8 cellular contexts compared by ENCODE assay signal in the genomic region with DNA sequence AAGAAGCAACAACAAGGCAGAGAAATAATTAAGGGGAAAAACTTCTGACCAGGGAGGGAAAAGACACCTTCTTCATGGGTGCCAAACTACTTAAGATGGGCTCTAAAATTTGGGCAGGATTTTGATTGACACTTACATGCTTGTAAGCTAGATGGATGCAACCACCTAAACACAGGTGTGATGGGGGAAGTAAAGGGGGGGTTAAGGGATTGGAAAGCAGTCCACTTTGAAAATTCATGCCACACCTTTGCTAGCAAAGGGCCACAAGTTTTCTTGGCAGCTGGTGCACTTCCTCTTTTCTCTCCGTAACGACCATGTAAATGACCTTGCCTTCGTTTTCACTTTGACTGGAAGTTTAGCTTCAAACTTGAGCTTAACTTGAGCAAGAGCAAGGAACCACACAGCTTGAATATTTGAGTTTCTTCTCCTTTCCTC. TPM values are rescaled to one million over a fixed set of nuclear protein-coding genes. Genes with fewer than 3 reads are reported as not detected.
DNase-seq lines count a peak whose midpoint lies in the region; ATAC-seq and TF ChIP-seq lines count a peak whose summit lies in the region.

No MANE protein-coding gene starts in this region.

- no peak overlapping the region for H3K4me3 Mint-ChIP-seq in Calu3 (ENCODE audit: low read depth, unreplicated experiment)

- WGBS in adrenal gland, 4 donors: 1 to 5% (median 3%) methylated on average over 3 of the region's 3 CpGs

- H3K4me1 ChIP-seq in adrenal gland (replicated peaks in 1 of 2) (peaks cover 14 to 26% of the 10 kb centered on the region in 2 donors), uterus (no peaks in the 10 kb centered on the region)

- TF ChIP-seq CTCF in adrenal gland (IDR thresholded peaks at IDR 0.05) (no peak), uterus (IDR thresholded peaks at IDR 0.05) (no peak), Calu3 (IDR thresholded peaks at IDR 0.05; ENCODE audit: unreplicated experiment) (no peak), RWPE1 (conservative IDR thresholded peaks at IDR 0.05; ENCODE audit: low read depth) (no peak)

- H3K9me3 ChIP-seq in adrenal gland (replicated peaks in 1 of 3) (no peaks in the 10 kb centered on the region), uterus (no peaks in the 10 kb centered on the region)

- H3K27me3 Mint-ChIP-seq in Calu3 (ENCODE audit: unreplicated experiment): no peaks in the 10 kb centered on the region

- H3K27ac Mint-ChIP-seq in Calu3 (ENCODE audit: unreplicated experiment): no peak overlapping the region

- TF ChIP-seq POLR2A in adrenal gland (IDR thresholded peaks at IDR 0.05) (no peak), uterus (IDR thresholded peaks at IDR 0.05) (no peak)

- ATAC-seq in GM19468 (IDR thresholded peaks at IDR 0.05; ENCODE audit: extremely low read depth, unreplicated experiment) (peak; percentile 75), HG03457 (IDR thresholded peaks at IDR 0.05; ENCODE audit: unreplicated experiment) (peak; percentile 78)

- H3K9me3 Mint-ChIP-seq in Calu3 (ENCODE audit: low read depth, unreplicated experiment): no peaks in the 10 kb centered on the region

- H3K27ac ChIP-seq in adrenal gland: peak overlapping the region in 3 of 5 donors; percentile 21 to 67 (median 65)
- H3K27ac ChIP-seq in uterus: peak overlapping the region; percentile 36 to 55
- no peak overlapping the region for H3K27ac ChIP-seq in RWPE1

- CTCF ChIA-PET in Calu3 (lab: Charles Lee) (no interaction called here), RWPE1 (lab: Yijun Ruan, JAX) (interaction anchor here (0.6 kb wide), 1 partner anchor 202 kb away, joined by 4 read pairs; no protein-coding TSS in a partner anchor)

- no TSS peak for BruUV-seq in Calu3 (replicated peaks; lab: Mats Ljungman, UMichigan)

- intact Hi-C loops in adrenal gland (cut with DNase I) (no loop called here), uterus (cut with DNase I; ENCODE audit: low total_unique reads) (no loop called here), Calu3 (cut with micrococcal nuclease; ENCODE audit: unreplicated experiment) (no loop called here)

- H3K4me3 ChIP-seq in adrenal gland (peak overlapping the region in 1 of 4 donors; percentile 14), uterus (no peak overlapping the region)

- no peaks in the 10 kb centered on the region for H3K27me3 ChIP-seq in adrenal gland
- H3K27me3 ChIP-seq in uterus: no peaks in the 10 kb centered on the region

- H3K36me3 ChIP-seq in adrenal gland (replicated peaks in 1 of 2): no peaks in the 10 kb centered on the region
- no peaks in the 10 kb centered on the region for H3K36me3 ChIP-seq in uterus

- DNase-seq in GDM1 (lab: John Stamatoyannopoulos, UW): peak; percentile 58
- DNase-seq in adrenal gland: peak in 3 of 7 donors; percentile 35 to 60 (median 51)
- no peak for DNase-seq in uterus
- DNase-seq in Calu3: no peak
- DNase-seq in RWPE1 (ENCODE audit: low spot score): no peak
- no peak for DNase-seq in NCI-H524 treated with DMSO at 0.1 percent for 48 hours (lab: John Stamatoyannopoulos, UW)

- H3K4me1 Mint-ChIP-seq in Calu3 (ENCODE audit: low read depth, unreplicated experiment): no peaks in the 10 kb centered on the region

- peaks cover 7% of the 10 kb centered on the region for H3K36me3 Mint-ChIP-seq in Calu3 (ENCODE audit: insufficient read depth, unreplicated experiment)

- POLR2A ChIA-PET in RWPE1 (lab: Yijun Ruan, JAX; ENCODE audit: low non-redundant PET): no interaction called here

RNA-seq across cellular contexts. Expression of gene PRKAR1A, which starts 14.3 kb away (rescaled TPM):
- total RNA-seq in adrenal gland (100 to 1,000 TPM; 138 to 467 (median 388) TPM), uterus (100 to 1,000 TPM; 171 to 532 (median 388) TPM), Calu3 (2022) (239 and 248 TPM in 2 replicates)
- polyA plus RNA-seq in adrenal gland: 100 to 1,000 TPM in 1 of 3 donors, 10 to 100 TPM in 2; 56.3 to 428 (median 84.1) TPM

RNA-seq across cellular contexts. Expression of gene WIPI1, which starts 40.6 kb away (rescaled TPM):
- total RNA-seq in adrenal gland (100 to 1,000 TPM in 1 of 8 donors, 10 to 100 TPM in 7; 26.4 to 148 (median 51.0) TPM), uterus (10 to 100 TPM in 3 of 4 donors, 1 to 10 TPM in 1; 7.9 to 40.7 (median 27.9) TPM), Calu3 (2022) (37.0 and 43.4 TPM in 2 replicates)
- 10 to 100 TPM; 19.3 to 38.2 (median 23.5) TPM for polyA plus RNA-seq in adrenal gland
